8 cellular contexts compared by ENCODE assay signal in genomic region chr7:93016085-93016471, GRCh38.
A peak's percentile ranks its signal among the peaks of the same experiment; 100 is the strongest.
DNase-seq lines count a peak whose midpoint lies in the region; ATAC-seq and TF ChIP-seq lines count a peak whose summit lies in the region.

No MANE protein-coding gene starts in this region.

- no peaks in the 10 kb centered on the region for H3K9me3 Mint-ChIP-seq in activated CD8-positive, alpha-beta memory T cell treated with anti-CD3 and anti-CD28 coated beads, Interleukin-2, amount 10 ng/mL, durations not matched to agents 7 days and 5 days (ENCODE audit: low read depth)

- H4K20me1 ChIP-seq in BLaER1 = no peaks in the 10 kb centered on the region

- H3K27me3 Mint-ChIP-seq in activated CD8-positive, alpha-beta memory T cell treated with anti-CD3 and anti-CD28 coated beads, Interleukin-2, amount 10 ng/mL, durations not matched to agents 7 days and 5 days = peaks cover 5% of the 10 kb centered on the region

- H3K9ac ChIP-seq in BLaER1 = no peak overlapping the region

- H3K27ac Mint-ChIP-seq in activated CD8-positive, alpha-beta memory T cell treated with anti-CD3 and anti-CD28 coated beads, Interleukin-2, amount 10 ng/mL, durations not matched to agents 7 days and 5 days = no peak overlapping the region

- CTCF ChIA-PET in activated CD8-positive, alpha-beta memory T cell treated with anti-CD3 and anti-CD28 coated beads, Interleukin-2, amount 10 ng/mL, durations not matched to agents 7 days and 5 days (lab: Charles Lee) = no interaction called here

- no peak for TF ChIP-seq POLR2A in spleen (IDR thresholded peaks at IDR 0.05)

- H3K4me3 Mint-ChIP-seq in activated CD8-positive, alpha-beta memory T cell treated with anti-CD3 and anti-CD28 coated beads, Interleukin-2, amount 10 ng/mL, durations not matched to agents 7 days and 5 days = no peak overlapping the region

- intact Hi-C loops in spleen (cut with DNase I; ENCODE audit: low total_unique reads) = no loop called here

- H3K36me3 ChIP-seq in BLaER1 = no peaks in the 10 kb centered on the region
- no peaks in the 10 kb centered on the region for H3K36me3 ChIP-seq in muscle layer of duodenum (ENCODE audit: control insufficient read depth in 1 of 2, insufficient read depth in 2 of 2, low read length in 2 of 2)
- H3K36me3 ChIP-seq in spleen = no peaks in the 10 kb centered on the region

- in situ Hi-C loops in astrocyte of the spinal cord (cut with HindIII; ENCODE audit: low sequenced_read_pairs) = no loop called here

- H3K4me3 ChIP-seq in BLaER1 (no peak overlapping the region), astrocyte of the spinal cord (ENCODE audit: low read depth, low read length) (no peak overlapping the region), muscle layer of duodenum (ENCODE audit: low read depth in 1 of 2, low read length in 2 of 2) (no peak overlapping the region), spleen (no peak overlapping the region)

- H3K27ac ChIP-seq in BLaER1 (0 out of 2 replicates have a peak overlapping the region, but pooled peaks have one; percentile 10), muscle layer of duodenum (ENCODE audit: low read length) (peak overlapping the region; percentile 49), spleen (peak overlapping the region in 4 of 8 donors; percentile 4 to 30 (median 12))

- no peaks in the 10 kb centered on the region for H3K36me3 Mint-ChIP-seq in activated CD8-positive, alpha-beta memory T cell treated with anti-CD3 and anti-CD28 coated beads, Interleukin-2, amount 10 ng/mL, durations not matched to agents 7 days and 5 days

- H3K27me3 ChIP-seq in BLaER1 (no peaks in the 10 kb centered on the region), muscle layer of duodenum (ENCODE audit: low read depth, low read length) (no peaks in the 10 kb centered on the region), spleen (replicated peaks in 1 of 7) (no peaks in the 10 kb centered on the region)

- peaks cover 13% of the 10 kb centered on the region for H3K4me1 ChIP-seq in BLaER1
- peaks cover 7 to 10% of the 10 kb centered on the region in 2 donors for H3K4me1 ChIP-seq in muscle layer of duodenum (ENCODE audit: control insufficient read depth in 1 of 2, insufficient read depth in 2 of 2, low read length in 2 of 2)
- H3K4me1 ChIP-seq in spleen = peaks cover 0 to 11% (median 0%) of the 10 kb centered on the region in 6 donors

- ATAC-seq in activated CD8-positive, alpha-beta memory T cell treated with anti-CD3 and anti-CD28 coated beads, Interleukin-2, amount 10 ng/mL, durations not matched to agents 7 days and 5 days = no peak
- no peak for ATAC-seq in GM18907 (IDR thresholded peaks at IDR 0.05; ENCODE audit: unreplicated experiment)

- H3K9me3 ChIP-seq in BLaER1 = no peaks in the 10 kb centered on the region
- H3K9me3 ChIP-seq in muscle layer of duodenum (ENCODE audit: control insufficient read depth in 1 of 2, low read length in 2 of 2) = no peaks in the 10 kb centered on the region
- no peaks in the 10 kb centered on the region for H3K9me3 ChIP-seq in spleen

- peak overlapping the region; percentile 42; the same call in 1 of the 2 replicates for H3K4me2 ChIP-seq in BLaER1

- TF ChIP-seq CTCF in astrocyte of the spinal cord (IDR thresholded peaks at IDR 0.05; ENCODE audit: low read depth, low read length) (no peak), spleen (IDR thresholded peaks at IDR 0.05 in 8 of 11, conservative IDR thresholded peaks at IDR 0.05 in 3 of 11) (no peak)

- WGBS in spleen, 5 donors = 14 to 24% (median 18%) methylated on average over 4 of the region's 4 CpGs

- DNase-seq in Kasumi-1 (lab: John Stamatoyannopoulos, UW) (peak; percentile 82 to 87), astrocyte of the spinal cord (ENCODE audit: low read depth, low spot score) (peak; percentile 41), NCI-H1436 (lab: John Stamatoyannopoulos, UW) (no peak), spleen (no peak)
- DNase-seq in activated CD8-positive, alpha-beta memory T cell treated with anti-CD3 and anti-CD28 coated beads, Interleukin-2, amount 10 ng/mL, durations not matched to agents 7 days and 5 days = no peak

- H3K4me1 Mint-ChIP-seq in activated CD8-positive, alpha-beta memory T cell treated with anti-CD3 and anti-CD28 coated beads, Interleukin-2, amount 10 ng/mL, durations not matched to agents 7 days and 5 days = no peaks in the 10 kb centered on the region

Comparison
In these comparisons a context has a peak if more than half of its experiments do, and no peak if none do; other contexts are left out.
1. DNase-seq: peak in Kasumi-1 (2 of 2) and astrocyte of the spinal cord (single experiment); none in activated CD8-positive, alpha-beta memory T cell treated with anti-CD3 and anti-CD28 coated beads, Interleukin-2, amount 10 ng/mL, durations not matched to agents 7 days and 5 days (single experiment), NCI-H1436 (single experiment) and spleen (single experiment).